In genomic region chr13:54965881-54966280, GRCh38 we compare ENCODE assay signal across 31 cellular contexts.
A peak's percentile ranks its signal among the peaks of the same experiment; 100 is the strongest.
DNase-seq lines count a peak whose midpoint lies in the region; ATAC-seq and TF ChIP-seq lines count a peak whose summit lies in the region.
"Had no signal": no experiment of that assay in that cellular context is flagged by ENCODE, and none has a peak within 500 bp of the region (broad histone marks: within the 10 kb centered on the region; RNA-seq: fewer than 3 reads in every experiment).

No MANE protein-coding gene starts in this region.

- no peak overlapping the region for H3K4me3 Mint-ChIP-seq in GM23338
- H3K4me3 Mint-ChIP-seq: activated B cell treated with CpG ODN at 0.5 μM for 24 hours; activated naive CD4-positive, alpha-beta T cell treated with anti-CD3 and anti-CD28 coated beads, Interleukin-2, amount 50 U/mL, for 24 hours; activated T-helper 17 cell treated with anti-CD3 and anti-CD28 coated beads, Interleukin-2, amount 50 U/mL, for 72 hours; CD14-positive monocyte; immature natural killer cell; nephron had no signal

- no peaks in the 10 kb centered on the region for H3F3A ChIP-seq in GM23338 (replicated peaks; ENCODE audit: low read depth)

- no peak for TF ChIP-seq CTCF in GM23338 (conservative IDR thresholded peaks at IDR 0.05; ENCODE audit: low read depth in 2 of 2)
- TF ChIP-seq CTCF in choroid plexus epithelial cell (conservative IDR thresholded peaks at IDR 0.05; ENCODE audit: low read depth, low read length): no peak

- H3K79me2 ChIP-seq in GM23338 (replicated peaks; ENCODE audit: insufficient read depth): no peaks in the 10 kb centered on the region

- H3K27me3 ChIP-seq in GM23338 (ENCODE audit: insufficient read depth): no peaks in the 10 kb centered on the region
- H3K27me3 ChIP-seq: ovary, spleen had no signal

- H2AFZ ChIP-seq in GM23338: peak overlapping the region; percentile 80; the same call in 1 of the 2 replicates

- no peak for ATAC-seq in GM23338
- ATAC-seq: activated T-helper 17 cell treated with anti-CD3 and anti-CD28 coated beads, Interleukin-2, amount 50 U/mL, for 72 hours; mucosa of descending colon had no signal

- H3K4me3 ChIP-seq in GM23338 (no peak overlapping the region), choroid plexus epithelial cell (ENCODE audit: low read depth, low read length) (no peak overlapping the region), mesodermal cell (ENCODE audit: extremely low read depth, insufficient read depth, low read length, poor library complexity, severe bottlenecking) (no peak overlapping the region)
- H3K4me3 ChIP-seq: mucosa of descending colon, ovary, spleen had no signal

- H3K36me3 ChIP-seq in GM23338 (ENCODE audit: insufficient read depth): peaks cover 2% of the 10 kb centered on the region; the same call in 1 of the 2 replicates
- no peaks in the 10 kb centered on the region for H3K36me3 ChIP-seq in mesodermal cell (ENCODE audit: control insufficient read depth, insufficient read depth, low read length)
- H3K36me3 ChIP-seq: ovary, spleen had no signal

- H3K4me1 Mint-ChIP-seq in GM23338: no peaks in the 10 kb centered on the region
- H3K4me1 Mint-ChIP-seq: activated B cell treated with CpG ODN at 0.5 μM for 24 hours; activated naive CD4-positive, alpha-beta T cell treated with anti-CD3 and anti-CD28 coated beads, Interleukin-2, amount 50 U/mL, for 24 hours; activated T-helper 17 cell treated with anti-CD3 and anti-CD28 coated beads, Interleukin-2, amount 50 U/mL, for 72 hours; CD14-positive monocyte; immature natural killer cell; nephron had no signal

- peaks cover 7% of the 10 kb centered on the region for H3K9me3 Mint-ChIP-seq in GM23338

- H3K4me1 ChIP-seq in GM23338 (ENCODE audit: insufficient read depth) (no peaks in the 10 kb centered on the region), mesodermal cell (ENCODE audit: control insufficient read depth, insufficient read depth, low read length, poor library complexity, severe bottlenecking) (no peaks in the 10 kb centered on the region)
- H3K4me1 ChIP-seq: spleen had no signal

- H3K27ac Mint-ChIP-seq in GM23338: no peak overlapping the region
- H3K27ac Mint-ChIP-seq: activated B cell treated with CpG ODN at 0.5 μM for 24 hours; activated naive CD4-positive, alpha-beta T cell treated with anti-CD3 and anti-CD28 coated beads, Interleukin-2, amount 50 U/mL, for 24 hours; activated T-helper 17 cell treated with anti-CD3 and anti-CD28 coated beads, Interleukin-2, amount 50 U/mL, for 72 hours; CD14-positive monocyte; immature natural killer cell; nephron had no signal

- DNase-seq in GM23338 (ENCODE audit: low spot score) (no peak), OCI-M1 (lab: John Stamatoyannopoulos, UW) (peak; percentile 60), choroid plexus epithelial cell (ENCODE audit: low read depth) (peak; percentile 0), CD1c-positive myeloid dendritic cell (ENCODE audit: extremely low spot score) (no peak), SKM-1 (lab: John Stamatoyannopoulos, UW; ENCODE audit: unreplicated experiment) (no peak)
- DNase-seq in stimulated activated CD8-positive, alpha-beta memory T cell treated with anti-CD3 and anti-CD28 coated beads, Interleukin-4, amount 100 ng/mL, for 48 hours: no peak
- DNase-seq: activated B cell treated with CpG ODN at 0.5 μM for 24 hours; activated CD4-positive, alpha-beta T cell treated with anti-CD3 and anti-CD28 coated beads, Interleukin-2, amount 50 U/mL, for 4 hours; activated CD8-positive, alpha-beta memory T cell treated with anti-CD3 and anti-CD28 coated beads, Interleukin-2, amount 50 U/mL, for 4 hours; anterior cingulate cortex; DMS 273 treated with DMSO at 0.1 percent for 48 hours; GOT3; hippocampal formation; immature natural killer cell; KBM-7; MM.1S; mucosa of descending colon; NCI-H2171; NCI-H524 treated with DMSO at 0.1 percent for 48 hours; ovary; retina; spleen; stimulated activated CD4-positive, alpha-beta T cell treated with anti-CD3 and anti-CD28 coated beads, Interleukin-4, amount 100 ng/mL, for 24 hours; stimulated activated naive CD4-positive, alpha-beta T cell; T1000 had no signal

- no peak overlapping the region for H3K4me2 ChIP-seq in GM23338

- WGBS in mesodermal cell (ENCODE audit: insufficient coverage in 2 of 2), 2 experiments: 100% methylated on average over 1 of the region's 2 CpGs

- no peaks in the 10 kb centered on the region for H3K27me3 Mint-ChIP-seq in GM23338 (ENCODE audit: insufficient read depth, low read depth, poor library complexity)
- H3K27me3 Mint-ChIP-seq: activated B cell treated with CpG ODN at 0.5 μM for 24 hours; activated naive CD4-positive, alpha-beta T cell treated with anti-CD3 and anti-CD28 coated beads, Interleukin-2, amount 50 U/mL, for 24 hours; activated T-helper 17 cell treated with anti-CD3 and anti-CD28 coated beads, Interleukin-2, amount 50 U/mL, for 72 hours had no signal

- H3K9me2 ChIP-seq in GM23338 (ENCODE audit: insufficient read depth): peaks cover 14% of the 10 kb centered on the region; the same call in 1 of the 2 replicates

- H4K20me1 ChIP-seq in GM23338 (replicated peaks; ENCODE audit: insufficient read depth): no peaks in the 10 kb centered on the region

- H3K36me3 Mint-ChIP-seq in GM23338 (ENCODE audit: low read depth): peaks cover 7% of the 10 kb centered on the region
- H3K36me3 Mint-ChIP-seq: activated naive CD4-positive, alpha-beta T cell treated with anti-CD3 and anti-CD28 coated beads, Interleukin-2, amount 50 U/mL, for 24 hours; CD14-positive monocyte; immature natural killer cell had no signal

- peaks cover 6% of the 10 kb centered on the region for H3K9me3 ChIP-seq in mesodermal cell (ENCODE audit: control insufficient read depth, low read length)
- H3K9me3 ChIP-seq: ovary had no signal

- H3K27ac ChIP-seq in GM23338 (ENCODE audit: low read depth) (no peak overlapping the region), mesodermal cell (ENCODE audit: low read depth, low read length, severe bottlenecking) (peak overlapping the region; percentile 30)
- H3K27ac ChIP-seq: epithelial cell of prostate, ovary, spleen had no signal

TF ChIP-seq in GM23338, 12 proteins besides CTCF, POLR2A, EP300 and RAD21 (continues in another document):
- TF ChIP-seq POLR2AphosphoS5 (IDR thresholded peaks at IDR 0.05; ENCODE audit: low read depth) (no peak), ZNF114 (CRISPR knock-in tag; IDR thresholded peaks at IDR 0.05) (no peak), ZNF462 (CRISPR knock-in tag; IDR thresholded peaks at IDR 0.05) (no peak)

Comparison
In these comparisons a context has a peak if more than half of its experiments do, and no peak if none do; other contexts are left out.
1. DNase-seq: peak in OCI-M1 (single experiment) and choroid plexus epithelial cell (single experiment); none in GM23338 (single experiment), CD1c-positive myeloid dendritic cell (single experiment), stimulated activated CD8-positive, alpha-beta memory T cell treated with anti-CD3 and anti-CD28 coated beads, Interleukin-4, amount 100 ng/mL, for 48 hours (single experiment) and SKM-1 (single experiment).